Comparison of ENCODE assay signal across 8 cellular contexts in the genomic region with DNA sequence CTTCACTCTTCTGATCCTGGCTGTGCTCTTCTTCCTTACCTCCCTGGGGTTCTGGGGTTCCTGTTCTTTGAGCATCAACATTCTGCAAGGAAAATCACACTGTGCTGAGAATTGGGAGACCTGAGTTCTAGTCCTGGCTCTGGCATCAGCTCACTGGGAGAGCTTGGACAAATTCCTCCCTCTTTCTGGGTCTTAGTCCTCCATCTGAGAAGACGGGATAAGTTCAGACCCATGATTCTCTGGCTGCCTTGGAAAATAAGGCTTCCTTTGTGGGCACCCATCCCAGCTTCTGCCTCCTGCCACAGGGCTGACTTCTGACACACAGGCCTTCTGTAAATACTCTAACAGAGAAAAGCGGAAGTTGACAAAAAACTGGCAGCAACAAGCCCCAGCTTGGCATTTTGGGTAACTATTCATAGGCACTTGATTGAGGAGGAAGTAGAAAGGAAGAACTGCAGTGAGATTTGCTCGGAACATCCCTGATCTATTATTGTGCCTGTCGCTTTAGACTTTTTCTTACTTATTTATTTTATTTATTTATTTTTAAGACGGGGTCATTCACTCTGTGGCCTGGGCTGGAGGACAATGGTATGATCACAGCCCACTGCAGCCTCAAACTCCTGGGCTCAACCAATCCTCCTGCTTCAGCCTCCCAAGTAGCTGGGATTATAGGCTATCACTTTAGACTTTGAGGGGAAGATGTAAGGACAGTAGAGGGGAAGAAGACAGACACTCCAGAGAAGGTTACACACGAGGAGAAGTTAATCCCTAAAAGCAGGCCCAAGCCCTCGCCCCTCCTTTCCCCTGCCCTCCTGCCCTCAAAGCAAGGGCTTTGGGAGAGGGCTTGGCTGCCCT. TPM values are rescaled to one million over a fixed set of nuclear protein-coding genes. Genes with fewer than 3 reads are reported as not detected.
DNase-seq lines count a peak whose midpoint lies in the region; ATAC-seq and TF ChIP-seq lines count a peak whose summit lies in the region.

No MANE protein-coding gene starts in this region.

- H3K27ac Mint-ChIP-seq in HFFc6: peak overlapping the region; percentile 78
- H3K27ac Mint-ChIP-seq in immature natural killer cell: peak overlapping the region; percentile 93 to 99 (median 94)

- H3K36me3 Mint-ChIP-seq in HFFc6 (ENCODE audit: low read depth): peaks cover 5% of the 10 kb centered on the region
- peaks cover 0 to 4% (median 0%) of the 10 kb centered on the region in 3 donors for H3K36me3 Mint-ChIP-seq in immature natural killer cell

- intact Hi-C loops in PC-3 (cut with micrococcal nuclease): no loop called here

- H3F3A ChIP-seq in PC-3 (ENCODE audit: low read length, unreplicated experiment): no peaks in the 10 kb centered on the region

- H3K79me2 ChIP-seq in PC-3 (ENCODE audit: low read length): peaks cover 4% of the 10 kb centered on the region

- no peaks in the 10 kb centered on the region for H4K20me1 ChIP-seq in PC-3 (ENCODE audit: low read length)

- TF ChIP-seq CTCF in GM06990 (IDR thresholded peaks at IDR 0.05; ENCODE audit: insufficient read depth, low read length, poor library complexity, severe bottlenecking) (no peak), HFFc6 (IDR thresholded peaks at IDR 0.05) (no peak), PC-3 (conservative IDR thresholded peaks at IDR 0.05; ENCODE audit: low read depth, low read length) (no peak)

- H3K9ac ChIP-seq in PC-3 (ENCODE audit: low read length): peak overlapping the region; percentile 45

- peaks cover 17% of the 10 kb centered on the region for H3K4me1 ChIP-seq in PC-3 (ENCODE audit: insufficient read depth, low read length)

- no peaks in the 10 kb centered on the region for H3K9me2 ChIP-seq in PC-3 (replicated peaks; ENCODE audit: low read length)

- BruUV-seq in PC-3 (replicated peaks; lab: Mats Ljungman, UMichigan): TSS peak; percentile 99

- H3K4me3 ChIP-seq in GM06990 (replicated peaks; ENCODE audit: low read depth, low read length) (peak overlapping the region; percentile 15), PC-3 (ENCODE audit: low read length) (no peak overlapping the region)

- peak; percentile 91 for ATAC-seq in PC-3
- no peak for ATAC-seq in HG02970 (IDR thresholded peaks at IDR 0.05; ENCODE audit: low FRiP score, unreplicated experiment)

- CTCF ChIA-PET in PC-3 (lab: Charles Lee): no interaction called here

- H3K9me3 ChIP-seq in PC-3 (ENCODE audit: low read length): no peaks in the 10 kb centered on the region

- H3K4me1 Mint-ChIP-seq in HFFc6 (ENCODE audit: low read depth) (peaks cover 16% of the 10 kb centered on the region), immature natural killer cell (peaks cover 43 to 64% of the 10 kb centered on the region in 2 donors)

- POLR2A ChIA-PET in PC-3 (lab: Charles Lee; ENCODE audit: unreplicated experiment): interaction anchor here (0.5 to 1.0 kb wide), 3 partner anchors 33 to 181 kb away, joined by 4 to 7 read pairs (median 5); no protein-coding TSS in a partner anchor

- peak overlapping the region; percentile 16; the same call in 1 of the 2 replicates for H2AFZ ChIP-seq in PC-3 (ENCODE audit: low read length)

- H3K4me2 ChIP-seq in PC-3 (ENCODE audit: low read length): peak overlapping the region; percentile 53

- peak overlapping the region; percentile 56 for H3K27ac ChIP-seq in PC-3 (ENCODE audit: low read length)

- DNase-seq in GM06990 (ENCODE audit: extremely low read depth, insufficient read length): peak; percentile 66
- no peak for DNase-seq in HFFc6
- DNase-seq in PC-3: peak; percentile 90
- peak in 46 of 56 donors; percentile 22 to 84 (median 56) for DNase-seq in amygdala (lab: John Stamatoyannopoulos, UW)
- peak; percentile 63 to 72 (median 67) for DNase-seq in immature natural killer cell
- DNase-seq in stimulated activated CD4-positive, alpha-beta T cell treated with anti-CD3 and anti-CD28 coated beads, TNF-alpha, amount 100 ng/mL, for 4 hours (ENCODE audit: low read depth in 3 of 3): peak in 2 of 3 experiments; percentile 17 to 34
- DNase-seq in NCI-H345 treated with DMSO at 0.1 percent for 48 hours (lab: John Stamatoyannopoulos, UW; ENCODE audit: unreplicated experiment): no peak

- H3K4me3 Mint-ChIP-seq in HFFc6: no peak overlapping the region
- peak overlapping the region; percentile 74 to 84 (median 82) for H3K4me3 Mint-ChIP-seq in immature natural killer cell

- H3K9me3 Mint-ChIP-seq in HFFc6 (no peaks in the 10 kb centered on the region), immature natural killer cell (no peaks in the 10 kb centered on the region)

- H3K36me3 ChIP-seq in GM06990 (ENCODE audit: control insufficient read depth, insufficient read depth, low read length): no peaks in the 10 kb centered on the region
- no peaks in the 10 kb centered on the region for H3K36me3 ChIP-seq in PC-3 (ENCODE audit: low read depth, low read length)

- no peaks in the 10 kb centered on the region for H3K27me3 ChIP-seq in GM06990 (replicated peaks; ENCODE audit: control insufficient read depth, insufficient read depth, low read length)
- no peaks in the 10 kb centered on the region for H3K27me3 ChIP-seq in PC-3 (ENCODE audit: low read length)

- H3K27me3 Mint-ChIP-seq in HFFc6 (ENCODE audit: insufficient read depth) (peaks cover 1% of the 10 kb centered on the region), immature natural killer cell (ENCODE audit: low read depth in 3 of 3) (peaks cover 0 to 3% (median 2%) of the 10 kb centered on the region in 3 donors)

RNA-seq across cellular contexts. Expression of a gene that starts 7.9 kb away (rescaled TPM):
- 100 to 1,000 TPM; 293 to 369 (median 361) TPM for total RNA-seq in HFFc6 (2021; fragmentation: NEBNext Ultra II Directional; extraction: Animal tissue kit (Norgen Biotek cat#: 25700))
- total RNA-seq in PC-3 (2014; rRNA removed): 39.2 and 59.7 TPM in 2 replicates
- polyA plus RNA-seq in immature natural killer cell: 100 to 1,000 TPM; 184 to 233 (median 232) TPM

Comparison
In these comparisons a context has a peak if more than half of its experiments do, and no peak if none do; other contexts are left out.
1. DNase-seq: peak in GM06990 (single experiment), PC-3 (single experiment), amygdala (46 of 56), immature natural killer cell (3 of 3) and stimulated activated CD4-positive, alpha-beta T cell treated with anti-CD3 and anti-CD28 coated beads, TNF-alpha, amount 100 ng/mL, for 4 hours (2 of 3); none in HFFc6 (single experiment) and NCI-H345 treated with DMSO at 0.1 percent for 48 hours (single experiment).